In the genomic region with DNA sequence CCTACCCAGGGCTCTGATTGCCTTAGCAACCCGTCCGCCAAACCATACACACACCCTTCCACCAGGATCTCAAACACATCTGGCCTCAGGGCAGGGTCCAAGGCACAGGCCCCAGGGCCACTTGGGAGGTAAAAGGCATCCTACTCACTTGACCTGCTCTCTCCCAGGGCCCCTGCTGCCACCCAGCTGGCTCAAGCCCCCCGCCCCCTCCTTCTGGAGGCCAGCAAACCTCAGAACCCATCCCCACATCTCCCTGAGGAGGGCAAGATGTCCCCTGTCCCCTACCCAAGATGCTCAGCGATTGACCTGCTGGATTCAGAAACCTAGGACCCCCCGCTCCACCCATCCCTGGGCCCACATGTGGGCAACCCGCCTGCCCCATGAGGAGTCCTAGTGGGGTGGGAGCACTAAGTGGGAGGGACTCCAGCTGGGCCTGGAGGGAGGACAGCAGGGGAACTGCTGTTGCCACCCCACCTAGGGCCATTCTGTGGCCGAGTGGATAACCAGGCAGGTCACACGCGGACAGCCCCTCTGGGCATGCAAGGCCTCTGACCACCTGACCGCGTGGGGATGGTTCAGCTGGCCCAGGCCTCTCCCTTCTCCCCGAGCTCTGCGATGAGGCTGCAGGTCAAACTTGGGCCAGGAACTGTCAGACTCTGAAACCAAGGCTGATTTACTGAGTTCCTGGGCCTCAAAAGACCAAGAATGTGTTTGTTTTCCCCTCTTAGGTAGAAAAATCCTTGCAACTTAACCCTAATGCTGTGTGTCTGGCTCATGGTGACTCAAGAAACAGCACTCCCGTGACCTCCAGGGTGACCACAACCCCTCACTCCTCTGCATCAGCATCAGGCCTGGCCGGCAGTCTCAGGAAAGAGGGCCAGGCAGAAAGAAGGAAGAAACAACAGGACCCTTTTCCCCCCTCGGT, we compare ENCODE assay signal across 9 cellular contexts. TPM values are rescaled to one million over a fixed set of nuclear protein-coding genes. Genes with fewer than 3 reads are reported as not detected.
A peak's percentile ranks its signal among the peaks of the same experiment; 100 is the strongest.
DNase-seq lines count a peak whose midpoint lies in the region; ATAC-seq and TF ChIP-seq lines count a peak whose summit lies in the region.
"Had no signal": no experiment of that assay in that cellular context is flagged by ENCODE, and none has a peak within 500 bp of the region (broad histone marks: within the 10 kb centered on the region; RNA-seq: fewer than 3 reads in every experiment).

No MANE protein-coding gene starts in this region.

- no peaks in the 10 kb centered on the region for H3K27me3 Mint-ChIP-seq in CD8-positive, alpha-beta memory T cell

- peaks cover 28% of the 10 kb centered on the region for H3K4me1 ChIP-seq in CD8-positive, alpha-beta memory T cell (ENCODE audit: insufficient read depth, low read length)
- peaks cover 41% of the 10 kb centered on the region for H3K4me1 ChIP-seq in Loucy (ENCODE audit: insufficient read depth, low read length, poor library complexity, severe bottlenecking)
- H3K4me1 ChIP-seq in right atrium auricular region: peaks cover 0 to 80% of the 10 kb centered on the region in 2 donors
- peaks cover 60 to 67% of the 10 kb centered on the region in 2 donors for H3K4me1 ChIP-seq in gastrocnemius medialis

- no peaks in the 10 kb centered on the region for H3F3A ChIP-seq in Loucy (ENCODE audit: low read depth)

- H3K4me2 ChIP-seq in Loucy (ENCODE audit: low read depth, low read length, poor library complexity, severe bottlenecking): peak overlapping the region; percentile 99

- TF ChIP-seq CTCF in Loucy (conservative IDR thresholded peaks at IDR 0.05; ENCODE audit: low read length) (no peak), right atrium auricular region (IDR thresholded peaks at IDR 0.05) (no peak), gastrocnemius medialis (IDR thresholded peaks at IDR 0.05 in 4 of 5, conservative IDR thresholded peaks at IDR 0.05 in 1 of 5) (no peak)

- intact Hi-C loops in gastrocnemius medialis (cut with DNase I; ENCODE audit: low total_unique reads): loop anchor here (5.0 kb wide), 1 partner anchor 423 kb away; a partner anchor contains a TSS

- peaks cover 59% of the 10 kb centered on the region for H3K79me2 ChIP-seq in Loucy (ENCODE audit: insufficient read depth, low read length)

- peaks cover 1 to 27% (median 3%) of the 10 kb centered on the region in 3 donors for H3K36me3 Mint-ChIP-seq in CD8-positive, alpha-beta memory T cell

- TF ChIP-seq POLR2A in gastrocnemius medialis (IDR thresholded peaks at IDR 0.05): no peak

- no peak for ATAC-seq in gastrocnemius medialis
- ATAC-seq in HG02610 (IDR thresholded peaks at IDR 0.05; ENCODE audit: unreplicated experiment): no peak
- ATAC-seq in GM21723 (IDR thresholded peaks at IDR 0.05; ENCODE audit: unreplicated experiment): no peak
- ATAC-seq: GM12878 had no signal

- H4K20me1 ChIP-seq in Loucy (ENCODE audit: insufficient read depth, low read length, poor library complexity, severe bottlenecking): peaks cover 24% of the 10 kb centered on the region

- DNase-seq in CD8-positive, alpha-beta memory T cell: no peak
- DNase-seq in right atrium auricular region (ENCODE audit: low spot score): no peak
- DNase-seq in gastrocnemius medialis: no peak
- no peak for DNase-seq in effector CD8-positive, alpha-beta T cell (lab: John Stamatoyannopoulos, UW)
- DNase-seq: anterior cingulate cortex had no signal

- H3K36me3 ChIP-seq in CD8-positive, alpha-beta memory T cell (ENCODE audit: insufficient read depth, low read length): no peaks in the 10 kb centered on the region
- H3K36me3 ChIP-seq in Loucy (ENCODE audit: insufficient read depth, low read length): peaks cover 8% of the 10 kb centered on the region; the same call in 1 of the 2 replicates
- peaks cover 60% of the 10 kb centered on the region for H3K36me3 ChIP-seq in right atrium auricular region
- peaks cover 0 to 71% of the 10 kb centered on the region in 2 donors for H3K36me3 ChIP-seq in gastrocnemius medialis

- H3K4me3 ChIP-seq in CD8-positive, alpha-beta memory T cell (ENCODE audit: low read length): no peak overlapping the region
- H3K4me3 ChIP-seq in Loucy (ENCODE audit: low read length, poor library complexity, severe bottlenecking) (peak overlapping the region; percentile 81), right atrium auricular region (peak overlapping the region in 1 of 2 donors; percentile 80), gastrocnemius medialis (peak overlapping the region; percentile 70 to 92 (median 86))
- H3K4me3 ChIP-seq: GM12878 had no signal

- H3K9me3 ChIP-seq in CD8-positive, alpha-beta memory T cell (ENCODE audit: low read length): no peaks in the 10 kb centered on the region
- no peaks in the 10 kb centered on the region for H3K9me3 ChIP-seq in Loucy (ENCODE audit: insufficient read depth, low read depth, low read length)
- H3K9me3 ChIP-seq in right atrium auricular region: no peaks in the 10 kb centered on the region
- H3K9me3 ChIP-seq in gastrocnemius medialis: no peaks in the 10 kb centered on the region

- peak overlapping the region in 6 of 8 donors; percentile 23 to 77 (median 64) for H3K27ac Mint-ChIP-seq in CD8-positive, alpha-beta memory T cell

- peak overlapping the region; percentile 94 for H3K9ac ChIP-seq in Loucy (ENCODE audit: low read depth, low read length, poor library complexity, severe bottlenecking)

- no peak overlapping the region for H2AFZ ChIP-seq in Loucy (ENCODE audit: low read length)

- peak overlapping the region in 1 of 7 donors; percentile 99 for H3K4me3 Mint-ChIP-seq in CD8-positive, alpha-beta memory T cell

- CTCF ChIA-PET in CD8-positive, alpha-beta memory T cell (lab: Charles Lee): interaction anchor here (6.7 kb wide), 1 partner anchor 15 kb away, joined by 94 read pairs; a partner anchor contains a TSS

- H3K9me3 Mint-ChIP-seq in CD8-positive, alpha-beta memory T cell: no peaks in the 10 kb centered on the region

- no peak overlapping the region for H3K27ac ChIP-seq in CD8-positive, alpha-beta memory T cell (ENCODE audit: low read depth, low read length)
- H3K27ac ChIP-seq in right atrium auricular region (peak overlapping the region; percentile 66 to 91), gastrocnemius medialis (peak overlapping the region; percentile 92 to 99 (median 97))

- peaks cover 39 to 60% (median 41%) of the 10 kb centered on the region in 3 donors for H3K4me1 Mint-ChIP-seq in CD8-positive, alpha-beta memory T cell

- H3K27me3 ChIP-seq in CD8-positive, alpha-beta memory T cell (ENCODE audit: insufficient read depth, low read length, poor library complexity, severe bottlenecking): no peaks in the 10 kb centered on the region
- no peaks in the 10 kb centered on the region for H3K27me3 ChIP-seq in Loucy (ENCODE audit: insufficient read depth, low read length, poor library complexity, severe bottlenecking)
- no peaks in the 10 kb centered on the region for H3K27me3 ChIP-seq in right atrium auricular region
- H3K27me3 ChIP-seq in gastrocnemius medialis: no peaks in the 10 kb centered on the region

- H3K9me2 ChIP-seq in Loucy (replicated peaks; ENCODE audit: low read depth, low read length): no peaks in the 10 kb centered on the region

- in situ Hi-C loops in gastrocnemius medialis (cut with MboI; ENCODE audit: low sequenced_read_pairs in 4 of 4): loop anchor here in 3 of 4 donors (10.0 to 25.0 kb wide), 3 partner anchors 106 to 256 kb away; no protein-coding TSS in a partner anchor

- POLR2A ChIA-PET in CD8-positive, alpha-beta memory T cell (lab: Charles Lee): no interaction called here

RNA-seq across cellular contexts. Expression of a gene that starts 4.2 kb away (rescaled TPM):
- total RNA-seq in CD8-positive, alpha-beta memory T cell: 10 to 100 TPM; 23.0 to 27.1 TPM
- 9.6 TPM for polyA plus RNA-seq in CD8-positive, alpha-beta memory T cell
- 100 to 1,000 TPM; 341 to 552 TPM for total RNA-seq in right atrium auricular region
- 100 to 1,000 TPM; 239 to 437 (median 395) TPM for total RNA-seq in gastrocnemius medialis

RNA-seq across cellular contexts. Expression of a gene that starts 13.6 kb away (rescaled TPM):
- 10 to 100 TPM; 32.2 to 32.3 TPM for total RNA-seq in CD8-positive, alpha-beta memory T cell
- polyA plus RNA-seq in CD8-positive, alpha-beta memory T cell: 24.6 TPM
- total RNA-seq in right atrium auricular region (1 to 10 TPM; 3.2 to 3.6 TPM), gastrocnemius medialis (1 to 10 TPM; 1.7 to 5.2 (median 2.1) TPM)

Comparison
In these comparisons a context has a peak if more than half of its experiments do, and no peak if none do; other contexts are left out.
1. RNA of a gene that starts 4.2 kb away (total RNA-seq): 341 to 552 TPM in right atrium auricular region and 239 to 437 TPM in gastrocnemius medialis; 23.0 to 27.1 TPM in CD8-positive, alpha-beta memory T cell; every median in the first group is over 4 times any median in the second.
2. RNA of a gene that starts 13.6 kb away (total RNA-seq): 32.2 to 32.3 TPM in CD8-positive, alpha-beta memory T cell; 3.2 to 3.6 TPM in right atrium auricular region and 1.7 to 5.2 TPM in gastrocnemius medialis; every median in the first group is over 4 times any median in the second.